In genomic region chr14:87992349-87992719, GRCh38 we compare ENCODE assay signal across 8 cellular contexts. TPM values are rescaled to one million over a fixed set of nuclear protein-coding genes. Genes with fewer than 3 reads are reported as not detected.
DNase-seq lines count a peak whose midpoint lies in the region; ATAC-seq and TF ChIP-seq lines count a peak whose summit lies in the region.

No MANE protein-coding gene starts in this region.

- H3K27ac Mint-ChIP-seq in CD4-positive, CD25-positive, alpha-beta regulatory T cell = peak overlapping the region; percentile 82 to 99 (median 97)
- peak overlapping the region; percentile 93 for H3K27ac Mint-ChIP-seq in activated CD8-positive, alpha-beta T cell treated with anti-CD3 and anti-CD28 coated beads, Interleukin-2, amount 10 ng/mL, durations not matched to agents 7 days and 5 days

- intact Hi-C loops in heart right ventricle (cut with DNase I) (loop anchor here in 1 of 10 donors (10.0 kb wide), 1 partner anchor 392 kb away; the partner anchor contains the start of gene SPATA7), sigmoid colon (cut with DNase I) (loop anchor here (5.0 kb wide), 2 partner anchors 395 to 560 kb away; partner anchors contain the start of gene SPATA7)

- peak in 1 of 3 donors; percentile 2 for DNase-seq in CD4-positive, CD25-positive, alpha-beta regulatory T cell
- DNase-seq in H7 (peak; percentile 71), heart right ventricle (no peak), sigmoid colon (no peak), NCI-H1105 treated with DMSO at 0.1 percent for 48 hours (lab: John Stamatoyannopoulos, UW) (no peak)
- no peak for DNase-seq in activated CD8-positive, alpha-beta T cell treated with anti-CD3 and anti-CD28 coated beads, Interleukin-2, amount 10 ng/mL, durations not matched to agents 7 days and 5 days
- DNase-seq in activated CD4-positive, alpha-beta T cell treated with anti-CD3 and anti-CD28 coated beads, Interleukin-2, amount 50 U/mL, for 48 hours = no peak

- TF ChIP-seq CTCF in heart right ventricle (IDR thresholded peaks at IDR 0.05) (no peak), sigmoid colon (IDR thresholded peaks at IDR 0.05) (no peak)

- WGBS in heart right ventricle, 2 donors = 4 to 5% methylated on average over 20 of the region's 20 CpGs
- WGBS in sigmoid colon, 2 donors = 20 to 56% methylated on average over 20 of the region's 20 CpGs

- H3K9me3 Mint-ChIP-seq in CD4-positive, CD25-positive, alpha-beta regulatory T cell = no peaks in the 10 kb centered on the region
- no peaks in the 10 kb centered on the region for H3K9me3 Mint-ChIP-seq in activated CD8-positive, alpha-beta T cell treated with anti-CD3 and anti-CD28 coated beads, Interleukin-2, amount 10 ng/mL, durations not matched to agents 7 days and 5 days (ENCODE audit: insufficient read depth)

- no peaks in the 10 kb centered on the region for H3K27me3 Mint-ChIP-seq in CD4-positive, CD25-positive, alpha-beta regulatory T cell
- no peaks in the 10 kb centered on the region for H3K27me3 Mint-ChIP-seq in activated CD8-positive, alpha-beta T cell treated with anti-CD3 and anti-CD28 coated beads, Interleukin-2, amount 10 ng/mL, durations not matched to agents 7 days and 5 days (ENCODE audit: low read depth)

- H3K4me1 Mint-ChIP-seq in CD4-positive, CD25-positive, alpha-beta regulatory T cell = peaks cover 46 to 74% (median 59%) of the 10 kb centered on the region in 4 donors
- H3K4me1 Mint-ChIP-seq in activated CD8-positive, alpha-beta T cell treated with anti-CD3 and anti-CD28 coated beads, Interleukin-2, amount 10 ng/mL, durations not matched to agents 7 days and 5 days (ENCODE audit: low read depth) = peaks cover 61% of the 10 kb centered on the region

- no peaks in the 10 kb centered on the region for H3K36me3 Mint-ChIP-seq in CD4-positive, CD25-positive, alpha-beta regulatory T cell
- H3K36me3 Mint-ChIP-seq in activated CD8-positive, alpha-beta T cell treated with anti-CD3 and anti-CD28 coated beads, Interleukin-2, amount 10 ng/mL, durations not matched to agents 7 days and 5 days (ENCODE audit: low read depth) = peaks cover 18% of the 10 kb centered on the region

- POLR2A ChIA-PET in activated CD8-positive, alpha-beta T cell treated with anti-CD3 and anti-CD28 coated beads, Interleukin-2, amount 10 ng/mL, durations not matched to agents 7 days and 5 days (lab: Charles Lee) = interaction anchor here (0.7 to 5.3 kb wide), 9 partner anchors 12 to 47 kb away, joined by 3 to 161 read pairs (median 4); partner anchors contain the start of gene GPR65

- TF ChIP-seq EP300 in sigmoid colon (IDR thresholded peaks at IDR 0.05) = no peak

- ATAC-seq in CD4-positive, CD25-positive, alpha-beta regulatory T cell (ENCODE audit: low read depth in 2 of 2) = no peak
- ATAC-seq in activated CD8-positive, alpha-beta T cell treated with anti-CD3 and anti-CD28 coated beads, Interleukin-2, amount 10 ng/mL, durations not matched to agents 7 days and 5 days = no peak
- ATAC-seq in heart right ventricle = peak; percentile 26 to 63 (median 41)
- no peak for ATAC-seq in activated CD4-positive, CD25-positive, alpha-beta regulatory T cell treated with anti-CD3 and anti-CD28 coated beads, Interleukin-2, amount 50 U/mL, for 24 hours

- no peaks in the 10 kb centered on the region for H3K27me3 ChIP-seq in CD4-positive, CD25-positive, alpha-beta regulatory T cell (ENCODE audit: control insufficient read depth, insufficient read depth, low read length)
- H3K27me3 ChIP-seq in H7 (ENCODE audit: control insufficient read depth, insufficient read depth, low read length) = no peaks in the 10 kb centered on the region
- no peaks in the 10 kb centered on the region for H3K27me3 ChIP-seq in heart right ventricle
- no peaks in the 10 kb centered on the region for H3K27me3 ChIP-seq in sigmoid colon

- no peaks in the 10 kb centered on the region for H3K9me3 ChIP-seq in CD4-positive, CD25-positive, alpha-beta regulatory T cell (ENCODE audit: control insufficient read depth in 2 of 2, low read length in 2 of 2)
- H3K9me3 ChIP-seq in heart right ventricle = no peaks in the 10 kb centered on the region
- no peaks in the 10 kb centered on the region for H3K9me3 ChIP-seq in sigmoid colon

- no peak for TF ChIP-seq POLR2A in sigmoid colon (IDR thresholded peaks at IDR 0.05)

- H3K4me1 ChIP-seq in CD4-positive, CD25-positive, alpha-beta regulatory T cell (ENCODE audit: control insufficient read depth, insufficient read depth, low read length, poor library complexity, severe bottlenecking) = peaks cover 22% of the 10 kb centered on the region
- H3K4me1 ChIP-seq in heart right ventricle = peaks cover 0 to 54% (median 18%) of the 10 kb centered on the region in 9 donors
- H3K4me1 ChIP-seq in sigmoid colon = peaks cover 0 to 18% (median 8%) of the 10 kb centered on the region in 4 donors

- H3K36me3 ChIP-seq in CD4-positive, CD25-positive, alpha-beta regulatory T cell (ENCODE audit: control insufficient read depth, insufficient read depth, low read length) = no peaks in the 10 kb centered on the region
- H3K36me3 ChIP-seq in H7 (replicated peaks; ENCODE audit: control insufficient read depth, insufficient read depth, low read length) (no peaks in the 10 kb centered on the region), heart right ventricle (peaks cover 0 to 2% (median 0%) of the 10 kb centered on the region in 9 donors), sigmoid colon (no peaks in the 10 kb centered on the region)

- H3K4me3 ChIP-seq in CD4-positive, CD25-positive, alpha-beta regulatory T cell (ENCODE audit: low read depth, low read length) = peak overlapping the region; percentile 77
- H3K4me3 ChIP-seq in H7 (ENCODE audit: insufficient read depth, low read depth, low read length) = peak overlapping the region; percentile 55
- peak overlapping the region; percentile 31 to 88 (median 78) for H3K4me3 ChIP-seq in heart right ventricle
- H3K4me3 ChIP-seq in sigmoid colon = peak overlapping the region; percentile 69 to 86 (median 84)

- CTCF ChIA-PET in activated CD8-positive, alpha-beta T cell treated with anti-CD3 and anti-CD28 coated beads, Interleukin-2, amount 10 ng/mL, durations not matched to agents 7 days and 5 days (lab: Charles Lee) = interaction anchor here (0.9 to 5.0 kb wide), 9 partner anchors 9 to 176 kb away, joined by 3 to 43 read pairs (median 8); partner anchors contain the start of gene GPR65

- peak overlapping the region; percentile 97 for H3K27ac ChIP-seq in CD4-positive, CD25-positive, alpha-beta regulatory T cell (ENCODE audit: insufficient read depth, low read length, poor library complexity, severe bottlenecking)
- H3K27ac ChIP-seq in heart right ventricle (peak overlapping the region; percentile 78 to 99 (median 94)), sigmoid colon (peak overlapping the region; percentile 91 to 98 (median 94))

- H3K4me3 Mint-ChIP-seq in CD4-positive, CD25-positive, alpha-beta regulatory T cell = peak overlapping the region; percentile 91 to 98 (median 96)
- peak overlapping the region; percentile 91 for H3K4me3 Mint-ChIP-seq in activated CD8-positive, alpha-beta T cell treated with anti-CD3 and anti-CD28 coated beads, Interleukin-2, amount 10 ng/mL, durations not matched to agents 7 days and 5 days

RNA-seq across cellular contexts. Expression of gene GALC, which starts 0.6 kb away (rescaled TPM):
- total RNA-seq in CD4-positive, CD25-positive, alpha-beta regulatory T cell = 17.5 TPM
- polyA plus RNA-seq in CD4-positive, CD25-positive, alpha-beta regulatory T cell = 10 to 100 TPM; 10.6 to 14.0 (median 12.6) TPM
- 8.7 and 11.9 TPM in 2 replicates for total RNA-seq in H7 (2014; rRNA removed; shearing (Covaris generic))
- total RNA-seq in activated CD8-positive, alpha-beta T cell treated with anti-CD3 and anti-CD28 coated beads, Interleukin-2, amount 10 ng/mL, durations not matched to agents 7 days and 5 days = 10 to 100 TPM; 15.6 to 17.0 TPM
- total RNA-seq in heart right ventricle = 10 to 100 TPM; 11.2 to 19.4 (median 14.9) TPM
- polyA plus RNA-seq in heart right ventricle = 1 to 10 TPM; 4.7 to 9.3 TPM
- 10 to 100 TPM; 11.3 to 22.8 (median 15.2) TPM for total RNA-seq in sigmoid colon
- polyA plus RNA-seq in sigmoid colon = 1 to 10 TPM; 3.0 to 9.9 (median 5.8) TPM

RNA-seq across cellular contexts. Expression of gene GPR65, which starts 12.6 kb away (rescaled TPM):
- total RNA-seq in CD4-positive, CD25-positive, alpha-beta regulatory T cell = 12.3 TPM
- 10 to 100 TPM; 12.6 to 15.5 (median 13.5) TPM for polyA plus RNA-seq in CD4-positive, CD25-positive, alpha-beta regulatory T cell
- not detected in 2 replicates for total RNA-seq in H7 (2014; rRNA removed; shearing (Covaris generic))
- 10 to 100 TPM; 21.9 to 22.9 TPM for total RNA-seq in activated CD8-positive, alpha-beta T cell treated with anti-CD3 and anti-CD28 coated beads, Interleukin-2, amount 10 ng/mL, durations not matched to agents 7 days and 5 days
- 1 to 10 TPM in 1 of 10 donors, under 1 TPM in 9; 0.09 to 3.2 (median 0.29) TPM for total RNA-seq in heart right ventricle
- under 1 TPM; 0.29 TPM for polyA plus RNA-seq in heart right ventricle
- 1 to 10 TPM; 1.1 to 1.8 (median 1.5) TPM for total RNA-seq in sigmoid colon
- polyA plus RNA-seq in sigmoid colon = 1 to 10 TPM in 2 of 3 donors, under 1 TPM in 1; 0.92 to 3.2 (median 1.2) TPM

Comparison
In these comparisons a context has a peak if more than half of its experiments do, and no peak if none do; other contexts are left out.
1. ATAC-seq: peak in heart right ventricle (8 of 8); none in CD4-positive, CD25-positive, alpha-beta regulatory T cell (0 of 2), activated CD8-positive, alpha-beta T cell treated with anti-CD3 and anti-CD28 coated beads, Interleukin-2, amount 10 ng/mL, durations not matched to agents 7 days and 5 days (single experiment) and activated CD4-positive, CD25-positive, alpha-beta regulatory T cell treated with anti-CD3 and anti-CD28 coated beads, Interleukin-2, amount 50 U/mL, for 24 hours (0 of 2).
2. Peak in every context shown above with its lines, with median percentiles within 50 percentile points of each other: H3K27ac ChIP-seq and H3K4me3 ChIP-seq.